ENCODE assay signal across 8 cellular contexts in genomic region chr21:17818158-17819113, GRCh38. TPM values are rescaled to one million over a fixed set of nuclear protein-coding genes. Genes with fewer than 3 reads are reported as not detected.
A peak's percentile ranks its signal among the peaks of the same experiment; 100 is the strongest.
DNase-seq lines count a peak whose midpoint lies in the region; ATAC-seq, FAIRE-seq and TF ChIP-seq lines count a peak whose summit lies in the region.

No MANE protein-coding gene starts in this region.

- peak overlapping the region; percentile 46 for H3K9ac ChIP-seq in parathyroid adenoma

- peaks cover 0 to 12% (median 0%) of the 10 kb centered on the region in 3 donors for H3K36me3 ChIP-seq in Peyer's patch
- no peaks in the 10 kb centered on the region for H3K36me3 ChIP-seq in parathyroid adenoma (ENCODE audit: control insufficient read depth, insufficient read depth, low read length)

- peaks cover 3% of the 10 kb centered on the region for H3K79me2 ChIP-seq in parathyroid adenoma

- H3K27me3 ChIP-seq in Peyer's patch, result no peaks in the 10 kb centered on the region
- H3K27me3 ChIP-seq in parathyroid adenoma (ENCODE audit: control insufficient read depth, insufficient read depth, low read length), result no peaks in the 10 kb centered on the region

- H2AFZ ChIP-seq in parathyroid adenoma, result peak overlapping the region; percentile 97

- no peak for TF ChIP-seq POLR2A in Peyer's patch (IDR thresholded peaks at IDR 0.05)

- peak; percentile 41 for DNase-seq in AG08396 (ENCODE audit: low spot score)
- peak; percentile 67 to 74 (median 70) for DNase-seq in Peyer's patch
- peak; percentile 52 for DNase-seq in activated naive CD4-positive, alpha-beta T cell treated with Interleukin-2 at 50 U/mL for 16 hours
- DNase-seq in Right ventricle myocardium superior, result peak; percentile 56
- DNase-seq in urothelium cell line (ENCODE audit: low spot score), result peak; percentile 29

- H3K9me3 ChIP-seq in Peyer's patch (no peaks in the 10 kb centered on the region), parathyroid adenoma (ENCODE audit: control insufficient read depth, low read length) (no peaks in the 10 kb centered on the region)

- no peak for FAIRE-seq in urothelium cell line (lab: Jason Lieb, UNC)

- peak overlapping the region; percentile 70 for H3K4me2 ChIP-seq in parathyroid adenoma (ENCODE audit: low read length)

- ATAC-seq in GM18868 (IDR thresholded peaks at IDR 0.05; ENCODE audit: unreplicated experiment) (peak; percentile 7), HG03159 (IDR thresholded peaks at IDR 0.05; ENCODE audit: unreplicated experiment) (peak; percentile 16), Right ventricle myocardium superior (ENCODE audit: poor library complexity) (peak; percentile 53)

- intact Hi-C loops in Right ventricle myocardium superior (cut with DNase I), result loop anchor here (10.0 kb wide), 1 partner anchor 86 kb away; no protein-coding TSS in a partner anchor

- H3K4me1 ChIP-seq in Peyer's patch (peaks cover 0 to 7% (median 0%) of the 10 kb centered on the region in 4 donors), parathyroid adenoma (no peaks in the 10 kb centered on the region)

- H3K27ac ChIP-seq in Peyer's patch, result peak overlapping the region; percentile 89 to 97 (median 93)
- H3K27ac ChIP-seq in parathyroid adenoma, result peak overlapping the region; percentile 83

- peak overlapping the region; percentile 89 to 95 (median 92) for H3K4me3 ChIP-seq in Peyer's patch
- peak overlapping the region; percentile 64 for H3K4me3 ChIP-seq in parathyroid adenoma (ENCODE audit: low read depth, low read length)

- TF ChIP-seq CTCF in Peyer's patch (IDR thresholded peaks at IDR 0.05) (no peak), parathyroid adenoma (IDR thresholded peaks at IDR 0.05) (no peak)

RNA-seq across cellular contexts. Expression of gene C21orf91, which starts 0.7 kb away (rescaled TPM):
- 1 to 10 TPM; 4.2 to 7.1 (median 5.7) TPM for total RNA-seq in Peyer's patch
- 6.3 TPM for total RNA-seq in Right ventricle myocardium superior

Comparison
In these comparisons a context has a peak if more than half of its experiments do, and no peak if none do; other contexts are left out.
1. Peak in every context shown above with its lines: DNase-seq, ATAC-seq, H3K4me3 ChIP-seq and H3K27ac ChIP-seq.